22 cellular contexts compared by ENCODE assay signal in the genomic region with DNA sequence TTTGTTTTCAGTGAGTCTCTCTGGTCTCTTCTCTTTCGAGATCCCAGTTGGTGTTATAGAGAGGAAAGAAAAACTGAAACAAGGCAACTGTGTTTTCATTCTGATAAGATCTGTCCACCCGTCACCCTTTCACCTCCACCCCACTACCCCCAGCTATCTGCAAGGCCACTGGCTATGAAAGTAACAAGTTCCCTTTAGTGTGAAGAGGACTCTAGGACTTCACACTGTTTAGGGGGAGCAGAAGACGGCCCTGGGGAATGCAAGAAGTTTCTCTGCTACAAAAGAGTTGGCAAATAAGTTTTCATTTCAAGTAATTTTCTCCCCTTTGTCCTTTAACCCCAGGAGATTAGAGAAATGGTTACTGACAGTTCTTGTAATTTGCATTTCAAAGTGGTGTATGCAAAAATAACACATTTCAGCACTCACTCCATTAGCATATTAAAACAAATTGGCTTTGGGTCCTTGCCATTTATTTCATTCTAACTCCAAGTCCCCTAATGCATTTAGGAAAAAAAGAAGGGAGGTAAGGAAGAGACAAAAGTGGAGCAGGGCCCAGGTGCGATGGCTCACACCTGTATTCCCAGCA.
A peak's percentile ranks its signal among the peaks of the same experiment; 100 is the strongest.
DNase-seq lines count a peak whose midpoint lies in the region; ATAC-seq and TF ChIP-seq lines count a peak whose summit lies in the region.
"Had no signal": no experiment of that assay in that cellular context is flagged by ENCODE, and none has a peak within 500 bp of the region (broad histone marks: within the 10 kb centered on the region; RNA-seq: fewer than 3 reads in every experiment).

No MANE protein-coding gene starts in this region.

- H3K27ac Mint-ChIP-seq in CD8-positive, alpha-beta memory T cell = no peak overlapping the region
- H3K27ac Mint-ChIP-seq in WTC11 = peak overlapping the region; percentile 87
- no peak overlapping the region for H3K27ac Mint-ChIP-seq in activated CD8-positive, alpha-beta T cell treated with anti-CD3 and anti-CD28 coated beads, Interleukin-2, amount 10 ng/mL, durations not matched to agents 7 days and 5 days
- H3K27ac Mint-ChIP-seq: activated naive CD8-positive, alpha-beta T cell; stimulated activated memory B cell treated with anti-CD40 and anti-IgM and Interleukin-4, amounts not matched to agents 10 μg/mL and 1 μg/mL and 100 μg/mL, for 72 hours had no signal

- CTCF ChIA-PET in CD8-positive, alpha-beta memory T cell (lab: Charles Lee) = no interaction called here
- CTCF ChIA-PET in WTC11 (lab: Charles Lee) = interaction anchor here (0.6 to 1.6 kb wide), 10 partner anchors 9 to 278 kb away, joined by 3 to 9 read pairs (median 4); a partner anchor contains a TSS
- CTCF ChIA-PET in activated CD8-positive, alpha-beta T cell treated with anti-CD3 and anti-CD28 coated beads, Interleukin-2, amount 10 ng/mL, durations not matched to agents 7 days and 5 days (lab: Charles Lee) = no interaction called here

- no peaks in the 10 kb centered on the region for H3K4me1 ChIP-seq in CD8-positive, alpha-beta memory T cell (ENCODE audit: insufficient read depth, low read length)
- peaks cover 7% of the 10 kb centered on the region for H3K4me1 ChIP-seq in body of pancreas
- H3K4me1 ChIP-seq: upper lobe of right lung had no signal

- no peaks in the 10 kb centered on the region for H3K36me3 Mint-ChIP-seq in CD8-positive, alpha-beta memory T cell
- H3K36me3 Mint-ChIP-seq in WTC11 = no peaks in the 10 kb centered on the region; the same call in 1 of the 2 replicates
- H3K36me3 Mint-ChIP-seq in activated CD8-positive, alpha-beta T cell treated with anti-CD3 and anti-CD28 coated beads, Interleukin-2, amount 10 ng/mL, durations not matched to agents 7 days and 5 days (ENCODE audit: low read depth) = no peaks in the 10 kb centered on the region
- H3K36me3 Mint-ChIP-seq: activated naive CD8-positive, alpha-beta T cell; stimulated activated memory B cell treated with anti-CD40 and anti-IgM and Interleukin-4, amounts not matched to agents 10 μg/mL and 1 μg/mL and 100 μg/mL, for 72 hours had no signal

- peaks cover 3 to 14% of the 10 kb centered on the region in 2 donors for H3K27me3 Mint-ChIP-seq in CD8-positive, alpha-beta memory T cell
- H3K27me3 Mint-ChIP-seq in WTC11 (ENCODE audit: low read depth) = peaks cover 87% of the 10 kb centered on the region
- H3K27me3 Mint-ChIP-seq in activated CD8-positive, alpha-beta T cell treated with anti-CD3 and anti-CD28 coated beads, Interleukin-2, amount 10 ng/mL, durations not matched to agents 7 days and 5 days (ENCODE audit: low read depth) = no peaks in the 10 kb centered on the region
- H3K27me3 Mint-ChIP-seq: activated naive CD8-positive, alpha-beta T cell; stimulated activated memory B cell treated with anti-CD40 and anti-IgM and Interleukin-4, amounts not matched to agents 10 μg/mL and 1 μg/mL and 100 μg/mL, for 72 hours had no signal

- 62 to 72% methylated on average over 4 of the region's 4 CpGs for WGBS in body of pancreas, 2 donors

- DNase-seq in CD8-positive, alpha-beta memory T cell = no peak
- DNase-seq in WTC11 (ENCODE audit: low spot score) (no peak), body of pancreas (no peak)
- no peak for DNase-seq in stimulated activated CD4-positive, alpha-beta T cell treated with anti-CD3 and anti-CD28 coated beads, Interleukin-2, amount 100 ng/mL, for 24 hours
- DNase-seq in activated CD8-positive, alpha-beta T cell treated with anti-CD3 and anti-CD28 coated beads, Interleukin-2, amount 10 ng/mL, durations not matched to agents 7 days and 5 days = no peak
- DNase-seq: 8988T; activated CD4-positive, CD25-positive, alpha-beta regulatory T cell treated with anti-CD3 and anti-CD28 coated beads, Interleukin-2, amount 50 U/mL, for 72 hours; caudate nucleus; effector memory CD8-positive, alpha-beta T cell; islet precursor cell; Kasumi-1; mesenchymal stem cell; NCI-H1694; NCI-H524 treated with DMSO at 0.1 percent for 48 hours; nucleus accumbens; upper lobe of right lung had no signal

- TF ChIP-seq CTCF in WTC11 (IDR thresholded peaks at IDR 0.05) (no peak), body of pancreas (IDR thresholded peaks at IDR 0.05) (no peak)

- peak overlapping the region; percentile 54 for H3K27ac ChIP-seq in CD8-positive, alpha-beta memory T cell (ENCODE audit: low read depth, low read length)
- H3K27ac ChIP-seq in body of pancreas = peak overlapping the region in 1 of 4 donors; percentile 6
- H3K27ac ChIP-seq: C4-2B, upper lobe of right lung had no signal

- TF ChIP-seq POLR2A in body of pancreas (IDR thresholded peaks at IDR 0.05) = no peak

- no peak overlapping the region for H3K4me3 ChIP-seq in CD8-positive, alpha-beta memory T cell (ENCODE audit: low read length)
- no peak overlapping the region for H3K4me3 ChIP-seq in body of pancreas
- H3K4me3 ChIP-seq: upper lobe of right lung had no signal

- no peaks in the 10 kb centered on the region for H3K27me3 ChIP-seq in CD8-positive, alpha-beta memory T cell (ENCODE audit: insufficient read depth, low read length, poor library complexity, severe bottlenecking)
- H3K27me3 ChIP-seq in body of pancreas = no peaks in the 10 kb centered on the region
- H3K27me3 ChIP-seq: upper lobe of right lung had no signal

- no peaks in the 10 kb centered on the region for H3K9me3 Mint-ChIP-seq in CD8-positive, alpha-beta memory T cell
- peaks cover 3% of the 10 kb centered on the region; the same call in 1 of the 2 replicates for H3K9me3 Mint-ChIP-seq in WTC11
- H3K9me3 Mint-ChIP-seq in activated CD8-positive, alpha-beta T cell treated with anti-CD3 and anti-CD28 coated beads, Interleukin-2, amount 10 ng/mL, durations not matched to agents 7 days and 5 days (ENCODE audit: insufficient read depth) = no peaks in the 10 kb centered on the region
- H3K9me3 Mint-ChIP-seq: effector memory CD8-positive, alpha-beta T cell; stimulated activated memory B cell treated with anti-CD40 and anti-IgM and Interleukin-4, amounts not matched to agents 10 μg/mL and 1 μg/mL and 100 μg/mL, for 72 hours had no signal

- ATAC-seq in GM19351 (IDR thresholded peaks at IDR 0.05; ENCODE audit: unreplicated experiment) (peak; percentile 58), HG02852 (IDR thresholded peaks at IDR 0.05; ENCODE audit: unreplicated experiment) (peak; percentile 76), WTC11 (peak; percentile 52), body of pancreas (no peak), HG03520 (IDR thresholded peaks at IDR 0.05; ENCODE audit: unreplicated experiment) (no peak)
- ATAC-seq in activated CD8-positive, alpha-beta T cell treated with anti-CD3 and anti-CD28 coated beads, Interleukin-2, amount 10 ng/mL, durations not matched to agents 7 days and 5 days = no peak
- ATAC-seq: effector memory CD8-positive, alpha-beta T cell had no signal

- intact Hi-C loops in body of pancreas (cut with DNase I) = no loop called here

- no peaks in the 10 kb centered on the region for H3K4me1 Mint-ChIP-seq in CD8-positive, alpha-beta memory T cell
- peaks cover 69% of the 10 kb centered on the region for H3K4me1 Mint-ChIP-seq in WTC11
- H3K4me1 Mint-ChIP-seq in activated CD8-positive, alpha-beta T cell treated with anti-CD3 and anti-CD28 coated beads, Interleukin-2, amount 10 ng/mL, durations not matched to agents 7 days and 5 days (ENCODE audit: low read depth) = no peaks in the 10 kb centered on the region

- POLR2A ChIA-PET in CD8-positive, alpha-beta memory T cell (lab: Charles Lee) = no interaction called here
- POLR2A ChIA-PET in WTC11 (lab: Charles Lee) = interaction anchor here (0.7 kb wide), 1 partner anchor 715 kb away, joined by 8 read pairs; no protein-coding TSS in a partner anchor
- POLR2A ChIA-PET in activated CD8-positive, alpha-beta T cell treated with anti-CD3 and anti-CD28 coated beads, Interleukin-2, amount 10 ng/mL, durations not matched to agents 7 days and 5 days (lab: Charles Lee) = no interaction called here

- H3K9me3 ChIP-seq in CD8-positive, alpha-beta memory T cell (ENCODE audit: low read length) = no peaks in the 10 kb centered on the region
- no peaks in the 10 kb centered on the region for H3K9me3 ChIP-seq in body of pancreas
- H3K9me3 ChIP-seq: upper lobe of right lung had no signal

- no peak overlapping the region for H3K4me3 Mint-ChIP-seq in CD8-positive, alpha-beta memory T cell
- peak overlapping the region; percentile 28 for H3K4me3 Mint-ChIP-seq in WTC11
- no peak overlapping the region for H3K4me3 Mint-ChIP-seq in activated CD8-positive, alpha-beta T cell treated with anti-CD3 and anti-CD28 coated beads, Interleukin-2, amount 10 ng/mL, durations not matched to agents 7 days and 5 days
- H3K4me3 Mint-ChIP-seq: activated naive CD8-positive, alpha-beta T cell; effector memory CD8-positive, alpha-beta T cell; stimulated activated memory B cell treated with anti-CD40 and anti-IgM and Interleukin-4, amounts not matched to agents 10 μg/mL and 1 μg/mL and 100 μg/mL, for 72 hours had no signal

- H3K36me3 ChIP-seq in CD8-positive, alpha-beta memory T cell (ENCODE audit: insufficient read depth, low read length) = no peaks in the 10 kb centered on the region
- H3K36me3 ChIP-seq in body of pancreas (replicated peaks in 1 of 2; ENCODE audit: insufficient read depth in 1 of 2, low read depth in 2 of 2) = no peaks in the 10 kb centered on the region
- H3K36me3 ChIP-seq: upper lobe of right lung had no signal

TF ChIP-seq in WTC11, 78 proteins besides CTCF, POLR2A, EP300 and RAD21 (continues in another document):
- TF ChIP-seq, protein P1, sequence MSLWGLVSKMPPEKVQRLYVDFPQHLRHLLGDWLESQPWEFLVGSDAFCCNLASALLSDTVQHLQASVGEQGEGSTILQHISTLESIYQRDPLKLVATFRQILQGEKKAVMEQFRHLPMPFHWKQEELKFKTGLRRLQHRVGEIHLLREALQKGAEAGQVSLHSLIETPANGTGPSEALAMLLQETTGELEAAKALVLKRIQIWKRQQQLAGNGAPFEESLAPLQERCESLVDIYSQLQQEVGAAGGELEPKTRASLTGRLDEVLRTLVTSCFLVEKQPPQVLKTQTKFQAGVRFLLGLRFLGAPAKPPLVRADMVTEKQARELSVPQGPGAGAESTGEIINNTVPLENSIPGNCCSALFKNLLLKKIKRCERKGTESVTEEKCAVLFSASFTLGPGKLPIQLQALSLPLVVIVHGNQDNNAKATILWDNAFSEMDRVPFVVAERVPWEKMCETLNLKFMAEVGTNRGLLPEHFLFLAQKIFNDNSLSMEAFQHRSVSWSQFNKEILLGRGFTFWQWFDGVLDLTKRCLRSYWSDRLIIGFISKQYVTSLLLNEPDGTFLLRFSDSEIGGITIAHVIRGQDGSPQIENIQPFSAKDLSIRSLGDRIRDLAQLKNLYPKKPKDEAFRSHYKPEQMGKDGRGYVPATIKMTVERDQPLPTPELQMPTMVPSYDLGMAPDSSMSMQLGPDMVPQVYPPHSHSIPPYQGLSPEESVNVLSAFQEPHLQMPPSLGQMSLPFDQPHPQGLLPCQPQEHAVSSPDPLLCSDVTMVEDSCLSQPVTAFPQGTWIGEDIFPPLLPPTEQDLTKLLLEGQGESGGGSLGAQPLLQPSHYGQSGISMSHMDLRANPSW (CRISPR knock-in tag; conservative IDR thresholded peaks at IDR 0.05; ENCODE audit: low read depth) = no peak
- TF ChIP-seq, protein P2, sequence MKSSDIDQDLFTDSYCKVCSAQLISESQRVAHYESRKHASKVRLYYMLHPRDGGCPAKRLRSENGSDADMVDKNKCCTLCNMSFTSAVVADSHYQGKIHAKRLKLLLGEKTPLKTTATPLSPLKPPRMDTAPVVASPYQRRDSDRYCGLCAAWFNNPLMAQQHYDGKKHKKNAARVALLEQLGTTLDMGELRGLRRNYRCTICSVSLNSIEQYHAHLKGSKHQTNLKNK (CRISPR knock-in tag; IDR thresholded peaks at IDR 0.05) = peak; percentile 80; the same call in 1 of the 2 replicates

Comparison
In these comparisons a context has a peak if more than half of its experiments do, and no peak if none do; other contexts are left out.
1. ATAC-seq: peak in GM19351 (single experiment), HG02852 (single experiment) and WTC11 (single experiment); none in body of pancreas (single experiment), activated CD8-positive, alpha-beta T cell treated with anti-CD3 and anti-CD28 coated beads, Interleukin-2, amount 10 ng/mL, durations not matched to agents 7 days and 5 days (single experiment) and HG03520 (single experiment).